Comparison of ENCODE assay signal across 8 cellular contexts in the genomic region with DNA sequence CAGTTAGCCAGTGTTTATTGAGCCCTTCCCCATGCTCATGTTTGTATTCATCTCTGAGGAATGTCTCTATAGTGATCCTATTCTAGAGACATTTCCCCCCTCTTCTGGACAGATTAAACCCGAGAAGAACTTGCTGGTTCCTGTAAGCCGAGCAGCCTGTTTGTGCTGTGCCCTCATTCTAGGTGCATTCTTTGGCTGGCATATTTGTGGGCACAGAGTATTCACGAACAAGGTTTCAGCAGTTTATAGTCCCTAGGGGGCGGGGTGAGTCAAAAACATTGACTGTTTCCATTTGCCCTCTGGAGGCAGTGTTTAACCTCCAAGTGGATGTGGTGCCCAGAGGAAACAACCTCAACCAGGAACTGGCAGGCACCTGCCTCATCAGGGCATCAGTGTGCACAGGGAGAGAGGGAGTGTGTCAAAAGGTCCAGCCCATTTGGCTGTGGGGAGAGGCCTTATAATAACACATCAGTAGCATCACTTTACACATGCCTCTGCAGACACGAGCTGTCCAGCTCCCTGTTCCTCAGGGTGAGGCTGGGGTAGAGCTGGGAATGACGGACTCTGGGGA.
DNase-seq lines count a peak whose midpoint lies in the region; ATAC-seq and TF ChIP-seq lines count a peak whose summit lies in the region.

No MANE protein-coding gene starts in this region.

- peak overlapping the region in 1 of 2 experiments; percentile 31 for H3K14ac ChIP-seq in mesenchymal stem cell (ENCODE audit: low read length in 2 of 2)

- H2AK5ac ChIP-seq in mesenchymal stem cell (ENCODE audit: low read length, severe bottlenecking): peak overlapping the region; percentile 28

- H3K18ac ChIP-seq in mesenchymal stem cell (ENCODE audit: low read depth in 1 of 2, low read length in 2 of 2): no peak overlapping the region

- WGBS in mesenchymal stem cell: 46% methylated on average over 6 of the region's 6 CpGs

- ATAC-seq in GM18517 (IDR thresholded peaks at IDR 0.05; ENCODE audit: unreplicated experiment): peak; percentile 72
- peak; percentile 83 for ATAC-seq in HG03432 (IDR thresholded peaks at IDR 0.05; ENCODE audit: unreplicated experiment)
- ATAC-seq in GM18858 (IDR thresholded peaks at IDR 0.05; ENCODE audit: unreplicated experiment): no peak

- no peak overlapping the region for H3K23ac ChIP-seq in mesenchymal stem cell (ENCODE audit: low read length in 2 of 2)

- no peak overlapping the region for H2BK5ac ChIP-seq in mesenchymal stem cell (ENCODE audit: low read depth, low read length, poor library complexity, severe bottlenecking)

- no peaks in the 10 kb centered on the region for H3K9me3 Mint-ChIP-seq in MCF 10A (ENCODE audit: unreplicated experiment)

- H3K9me3 ChIP-seq in mesenchymal stem cell (ENCODE audit: control insufficient read depth, low read length): no peaks in the 10 kb centered on the region

- peak; percentile 47 for DNase-seq in COLO668 (lab: John Stamatoyannopoulos, UW; ENCODE audit: unreplicated experiment)
- DNase-seq in NCI-H748 treated with DMSO at 0.1 percent for 48 hours (lab: John Stamatoyannopoulos, UW): peak; percentile 66
- DNase-seq in MCF 10A (ENCODE audit: unreplicated experiment): peak; percentile 94
- DNase-seq in mesenchymal stem cell: peak; percentile 69
- no peak for DNase-seq in posterior vena cava (ENCODE audit: low spot score)

- POLR2A ChIA-PET in MCF 10A (lab: Yijun Ruan, JAX): interaction anchor here (0.6 to 1.7 kb wide), 6 partner anchors 9 to 601 kb away, joined by 3 to 5 read pairs (median 4); partner anchors contain the start of gene EXOC4

- no peak overlapping the region for H2BK12ac ChIP-seq in mesenchymal stem cell (ENCODE audit: low read length in 2 of 2)

- CTCF ChIA-PET in MCF 10A (lab: Yijun Ruan, JAX): interaction anchor here (0.6 to 2.8 kb wide), 25 partner anchors 8 to 1187 kb away, joined by 3 to 9 read pairs (median 4); no protein-coding TSS in a partner anchor

- no peaks in the 10 kb centered on the region for H3K27me3 Mint-ChIP-seq in MCF 10A (ENCODE audit: insufficient read depth, unreplicated experiment)

- peaks cover 9% of the 10 kb centered on the region for H3K79me1 ChIP-seq in mesenchymal stem cell (replicated peaks; ENCODE audit: low read length, poor library complexity, severe bottlenecking)

- no TSS peak for BruUV-seq in MCF 10A (replicated peaks; lab: Mats Ljungman, UMichigan)

- H3K4me3 Mint-ChIP-seq in MCF 10A (ENCODE audit: unreplicated experiment): peak overlapping the region; percentile 64

- H3K4ac ChIP-seq in mesenchymal stem cell (ENCODE audit: low read depth in 1 of 2, low read length in 2 of 2): no peak overlapping the region

- peak overlapping the region; percentile 94 for H3K27ac Mint-ChIP-seq in MCF 10A (ENCODE audit: low read depth, unreplicated experiment)

- no peak overlapping the region for H3K4me2 ChIP-seq in mesenchymal stem cell (ENCODE audit: low read length, poor library complexity, severe bottlenecking)

- H4K8ac ChIP-seq in mesenchymal stem cell (ENCODE audit: low read length): no peak overlapping the region

- peaks cover 33% of the 10 kb centered on the region for H3K4me1 Mint-ChIP-seq in MCF 10A (ENCODE audit: insufficient read depth, unreplicated experiment)

- no peak overlapping the region for H3K4me3 ChIP-seq in mesenchymal stem cell (ENCODE audit: insufficient read depth in 1 of 2, low read depth in 1 of 2, low read length in 2 of 2)

- intact Hi-C loops in MCF 10A (cut with micrococcal nuclease) (loop anchor here (1.0 to 10.0 kb wide), 8 partner anchors 109 to 621 kb away; no protein-coding TSS in a partner anchor), posterior vena cava (cut with DNase I) (no loop called here)

- no peak overlapping the region for H2AFZ ChIP-seq in mesenchymal stem cell (ENCODE audit: low read depth, low read length)

- no peak overlapping the region for H3K9ac ChIP-seq in mesenchymal stem cell (ENCODE audit: low read length)

- no peak overlapping the region for H2BK15ac ChIP-seq in mesenchymal stem cell (ENCODE audit: low read depth, poor library complexity, severe bottlenecking)

- H4K91ac ChIP-seq in mesenchymal stem cell (ENCODE audit: low read length): no peak overlapping the region

- no peak overlapping the region for H2BK120ac ChIP-seq in mesenchymal stem cell (ENCODE audit: low read depth, low read length)

- peaks cover 6% of the 10 kb centered on the region for H3K4me1 ChIP-seq in mesenchymal stem cell (ENCODE audit: control insufficient read depth, insufficient read depth, low read depth, low read length)

- H3K27me3 ChIP-seq in mesenchymal stem cell (ENCODE audit: control insufficient read depth in 1 of 2, insufficient read depth in 1 of 2, low read length in 2 of 2): no peaks in the 10 kb centered on the region

- no peaks in the 10 kb centered on the region for H3K36me3 Mint-ChIP-seq in MCF 10A (ENCODE audit: insufficient read depth, unreplicated experiment)

- TF ChIP-seq CTCF in MCF 10A (IDR thresholded peaks at IDR 0.05; ENCODE audit: unreplicated experiment): peak; percentile 55

- H3K27ac ChIP-seq in mesenchymal stem cell (ENCODE audit: low read length, poor library complexity, severe bottlenecking): peak overlapping the region; percentile 78

- H3K36me3 ChIP-seq in mesenchymal stem cell (ENCODE audit: control insufficient read depth in 1 of 2, insufficient read depth in 2 of 2, low read depth in 1 of 2, low read length in 2 of 2): peaks cover 0 to 8% of the 10 kb centered on the region in 2 experiments
